ENCODE assay signal across 19 cellular contexts in the genomic region with DNA sequence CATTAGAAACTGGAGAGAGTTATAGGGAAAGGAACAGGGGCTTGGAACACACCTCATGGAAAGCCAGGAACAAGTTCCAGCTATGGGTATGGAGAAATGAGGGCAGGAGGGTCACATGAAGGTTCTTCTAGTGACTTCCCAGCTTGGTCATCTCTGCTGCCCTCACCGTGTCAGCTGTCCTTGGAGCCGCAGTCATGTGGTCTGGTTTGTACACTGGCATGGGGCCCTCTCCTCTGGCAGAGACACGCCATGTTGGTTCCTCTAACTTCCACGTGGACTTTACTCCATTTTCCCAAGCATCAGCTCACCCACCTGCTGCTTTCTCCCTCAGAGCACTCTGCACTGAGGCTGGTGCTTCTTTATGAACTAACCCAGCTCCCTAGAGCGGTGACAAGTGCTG. TPM values are rescaled to one million over a fixed set of nuclear protein-coding genes. Genes with fewer than 3 reads are reported as not detected.
DNase-seq lines count a peak whose midpoint lies in the region; ATAC-seq and TF ChIP-seq lines count a peak whose summit lies in the region.
"Had no signal": no experiment of that assay in that cellular context is flagged by ENCODE, and none has a peak within 500 bp of the region (broad histone marks: within the 10 kb centered on the region; RNA-seq: fewer than 3 reads in every experiment).

No MANE protein-coding gene starts in this region.

- H3K27me3 ChIP-seq in adrenal gland (no peaks in the 10 kb centered on the region), trophoblast cell (ENCODE audit: insufficient read depth, low read length) (no peaks in the 10 kb centered on the region), GM23248 (replicated peaks; ENCODE audit: insufficient read depth) (no peaks in the 10 kb centered on the region)
- H3K27me3 ChIP-seq: BE2C had no signal

- H3K4me3 ChIP-seq in adrenal gland (no peak overlapping the region), coronary artery (no peak overlapping the region), trophoblast cell (ENCODE audit: low read depth, low read length) (no peak overlapping the region), GM23248 (no peak overlapping the region)
- H3K4me3 ChIP-seq: HAP-1 had no signal

- H3K79me2 ChIP-seq in trophoblast cell (ENCODE audit: control insufficient read depth, insufficient read depth, low read length, poor library complexity) (no peaks in the 10 kb centered on the region), GM23248 (ENCODE audit: insufficient read depth) (no peaks in the 10 kb centered on the region; the same call in 1 of the 2 replicates)

- no peak overlapping the region for H2AFZ ChIP-seq in trophoblast cell (ENCODE audit: insufficient read depth, low read length, poor library complexity)
- H2AFZ ChIP-seq in GM23248, result no peak overlapping the region

- H3K23ac ChIP-seq in trophoblast cell (ENCODE audit: low read length), result no peak overlapping the region

- H2AK5ac ChIP-seq in trophoblast cell (ENCODE audit: low read length), result no peak overlapping the region

- peaks cover 0 to 9% of the 10 kb centered on the region in 2 donors for H3K36me3 ChIP-seq in adrenal gland (replicated peaks in 1 of 2)
- peaks cover 8 to 30% of the 10 kb centered on the region in 2 experiments for H3K36me3 ChIP-seq in trophoblast cell (ENCODE audit: control insufficient read depth in 1 of 2, insufficient read depth in 2 of 2, low read length in 2 of 2)
- H3K36me3 ChIP-seq in GM23248 (ENCODE audit: low read depth), result peaks cover 8% of the 10 kb centered on the region; the same call in 1 of the 2 replicates
- H3K36me3 ChIP-seq: BE2C had no signal

- H3K4me3 Mint-ChIP-seq in activated CD8-positive, alpha-beta T cell treated with anti-CD3 and anti-CD28 coated beads for 36 hours, result no peak overlapping the region
- H3K4me3 Mint-ChIP-seq: CD4-positive, alpha-beta memory T cell; HFFc6 had no signal

- 38 to 56% (median 46%) methylated on average over 2 to 5 of the region's 5 CpGs for WGBS in adrenal gland, 4 donors
- no CpG with 5 or more reads among the region's 5 CpGs for WGBS in trophoblast cell (ENCODE audit: extremely low coverage, insufficient coverage, insufficient read length)
- WGBS in GM23248 (ENCODE audit: low coverage in 1 of 2, low lambda C conversion rate in 2 of 2, missing lambda C conversion rate in 2 of 2), 2 experiments, result 97 to 98% methylated on average over 5 of the region's 5 CpGs

- H3K4me1 ChIP-seq in adrenal gland (replicated peaks in 1 of 2), result peaks cover 0 to 17% of the 10 kb centered on the region in 2 donors
- no peaks in the 10 kb centered on the region for H3K4me1 ChIP-seq in trophoblast cell (ENCODE audit: control insufficient read depth in 1 of 2, insufficient read depth in 2 of 2, low read length in 2 of 2)
- no peaks in the 10 kb centered on the region for H3K4me1 ChIP-seq in GM23248 (ENCODE audit: insufficient read depth)
- H3K4me1 ChIP-seq: BE2C, HAP-1 had no signal

- H2BK12ac ChIP-seq in trophoblast cell (ENCODE audit: low read length), result no peak overlapping the region

- H3K9ac ChIP-seq in trophoblast cell (ENCODE audit: low read length), result peak overlapping the region; percentile 33
- H3K9ac ChIP-seq in GM23248, result no peak overlapping the region

- H3K27ac ChIP-seq in adrenal gland (peak overlapping the region in 2 of 5 donors; percentile 24 to 52), coronary artery (peak overlapping the region; percentile 70 to 90), trophoblast cell (ENCODE audit: low read depth, low read length) (no peak overlapping the region), GM23248 (no peak overlapping the region)
- H3K27ac ChIP-seq: C4-2B, HL-60 had no signal

- H4K12ac ChIP-seq in trophoblast cell (ENCODE audit: low read depth, low read length), result no peak overlapping the region

- H2BK120ac ChIP-seq in trophoblast cell (ENCODE audit: insufficient read depth, low read length, poor library complexity), result no peak overlapping the region

- H3K4ac ChIP-seq in trophoblast cell (ENCODE audit: low read depth, low read length), result no peak overlapping the region

- no peak overlapping the region for H3K27ac Mint-ChIP-seq in activated CD8-positive, alpha-beta T cell treated with anti-CD3 and anti-CD28 coated beads for 36 hours
- H3K27ac Mint-ChIP-seq: CD4-positive, alpha-beta memory T cell; HFFc6 had no signal

- no peak for ATAC-seq in activated CD8-positive, alpha-beta T cell treated with anti-CD3 and anti-CD28 coated beads for 36 hours

- no peak overlapping the region for H3K4me2 ChIP-seq in trophoblast cell (ENCODE audit: low read length)
- H3K4me2 ChIP-seq in GM23248 (ENCODE audit: unreplicated experiment), result no peak overlapping the region

- TF ChIP-seq POLR2A in adrenal gland (IDR thresholded peaks at IDR 0.05), result no peak

- CTCF ChIA-PET in activated CD8-positive, alpha-beta T cell treated with anti-CD3 and anti-CD28 coated beads for 36 hours (lab: Charles Lee), result interaction anchor here (0.8 to 5.8 kb wide), 7 partner anchors 8 to 258 kb away, joined by 3 to 73 read pairs (median 5); a partner anchor contains a TSS

- no peaks in the 10 kb centered on the region for H3K9me2 ChIP-seq in GM23248 (ENCODE audit: insufficient read depth)

- H3K9me3 Mint-ChIP-seq in activated CD8-positive, alpha-beta T cell treated with anti-CD3 and anti-CD28 coated beads for 36 hours, result no peaks in the 10 kb centered on the region
- H3K9me3 Mint-ChIP-seq: CD4-positive, alpha-beta memory T cell; HFFc6 had no signal

- intact Hi-C loops in adrenal gland (cut with DNase I), result no loop called here
- intact Hi-C loops in activated CD8-positive, alpha-beta T cell treated with anti-CD3 and anti-CD28 coated beads for 36 hours (cut with micrococcal nuclease), result no loop called here

- no peak overlapping the region for H2BK5ac ChIP-seq in trophoblast cell (ENCODE audit: low read depth, low read length, poor library complexity)

- H4K8ac ChIP-seq in trophoblast cell (ENCODE audit: low read depth, low read length), result no peak overlapping the region

- H3K79me1 ChIP-seq in trophoblast cell (ENCODE audit: low read length), result no peaks in the 10 kb centered on the region

- H3K9me3 ChIP-seq in adrenal gland (replicated peaks in 1 of 3) (no peaks in the 10 kb centered on the region), trophoblast cell (ENCODE audit: insufficient read depth, low read depth, low read length) (peaks cover 3% of the 10 kb centered on the region), GM23248 (ENCODE audit: low read depth) (no peaks in the 10 kb centered on the region)
- H3K9me3 ChIP-seq: BE2C, HAP-1 had no signal

- TF ChIP-seq CTCF in adrenal gland (IDR thresholded peaks at IDR 0.05) (no peak), coronary artery (IDR thresholded peaks at IDR 0.05) (no peak)
- TF ChIP-seq CTCF in activated CD8-positive, alpha-beta T cell treated with anti-CD3 and anti-CD28 coated beads for 36 hours (IDR thresholded peaks at IDR 0.05), result no peak

- peaks cover 5% of the 10 kb centered on the region for H3K36me3 Mint-ChIP-seq in activated CD8-positive, alpha-beta T cell treated with anti-CD3 and anti-CD28 coated beads for 36 hours (ENCODE audit: low read depth)

- no peaks in the 10 kb centered on the region for H3F3A ChIP-seq in GM23248 (ENCODE audit: insufficient read depth)

- in situ Hi-C loops in GM23248 (cut with MboI), result no loop called here

- no peak overlapping the region for H4K91ac ChIP-seq in trophoblast cell (ENCODE audit: low read depth, low read length)

- H3K14ac ChIP-seq in trophoblast cell (ENCODE audit: low read length), result no peak overlapping the region

- H3K27me3 Mint-ChIP-seq in activated CD8-positive, alpha-beta T cell treated with anti-CD3 and anti-CD28 coated beads for 36 hours, result no peaks in the 10 kb centered on the region
- H3K27me3 Mint-ChIP-seq: CD4-positive, alpha-beta memory T cell had no signal

- POLR2A ChIA-PET in activated CD8-positive, alpha-beta T cell treated with anti-CD3 and anti-CD28 coated beads for 36 hours (lab: Charles Lee), result interaction anchor here (0.8 kb wide), 1 partner anchor 117 kb away, joined by 3 read pairs; no protein-coding TSS in a partner anchor

- DNase-seq in adrenal gland (peak; percentile 71 to 90 (median 88)), coronary artery (ENCODE audit: low spot score) (no peak), trophoblast cell (no peak), NCI-H2227 (lab: John Stamatoyannopoulos, UW; ENCODE audit: unreplicated experiment) (no peak), GM23248 (no peak)
- DNase-seq in activated CD8-positive, alpha-beta T cell treated with anti-CD3 and anti-CD28 coated beads for 36 hours, result no peak
- no peak for DNase-seq in activated CD8-positive, alpha-beta memory T cell treated with anti-CD3 and anti-CD28 coated beads, Interleukin-2, amount 50 U/mL, for 48 hours
- DNase-seq: BE2C; CD4-positive, alpha-beta memory T cell; COR-L47; DMS153; EL; HFFc6; IMR-90 had no signal

- H3K4me1 Mint-ChIP-seq in activated CD8-positive, alpha-beta T cell treated with anti-CD3 and anti-CD28 coated beads for 36 hours (ENCODE audit: low read depth), result peaks cover 3% of the 10 kb centered on the region

- H3K18ac ChIP-seq in trophoblast cell (ENCODE audit: low read length), result no peak overlapping the region

- H4K20me1 ChIP-seq in GM23248 (ENCODE audit: insufficient read depth), result no peaks in the 10 kb centered on the region

RNA-seq across cellular contexts. Expression of a gene that starts 26.3 kb away (rescaled TPM):
- total RNA-seq in adrenal gland, result 100 to 1,000 TPM in 4 of 8 donors, 10 to 100 TPM in 4; 60.9 to 207 (median 91.3) TPM
- polyA plus RNA-seq in adrenal gland (100 to 1,000 TPM in 2 of 3 donors, 1 to 10 TPM in 1; 5.0 to 148 (median 129) TPM), GM23248 (2016; fragmentation: Nextera tagmentation; extraction: Ambion mirVana) (132 and 134 TPM in 2 replicates)
- 65.9 and 66.8 TPM in 2 replicates for polyA plus RNA-seq in trophoblast cell (2013)
- 10 to 100 TPM; 51.7 to 54.2 TPM for total RNA-seq in activated CD8-positive, alpha-beta T cell treated with anti-CD3 and anti-CD28 coated beads for 36 hours
- total RNA-seq in GM23248 (2014; rRNA removed; shearing (Covaris generic)), result 127 and 222 TPM in 2 replicates

RNA-seq across cellular contexts. Expression of a gene that starts 31.9 kb away (rescaled TPM):
- total RNA-seq in adrenal gland, result 10 to 100 TPM in 1 of 8 donors, 1 to 10 TPM in 7; 3.7 to 10.2 (median 7.6) TPM
- polyA plus RNA-seq in adrenal gland (10 to 100 TPM in 2 of 3 donors, 1 to 10 TPM in 1; 2.3 to 55.7 (median 47.1) TPM), GM23248 (2016; fragmentation: Nextera tagmentation; extraction: Ambion mirVana) (62.2 and 62.6 TPM in 2 replicates)
- polyA plus RNA-seq in trophoblast cell (2013), result 52.6 and 57.2 TPM in 2 replicates
- total RNA-seq in activated CD8-positive, alpha-beta T cell treated with anti-CD3 and anti-CD28 coated beads for 36 hours, result under 1 TPM in 1 of 2 experiments, not detected in 1; 0.61 TPM
- 54.6 and 61.7 TPM in 2 replicates for total RNA-seq in GM23248 (2014; rRNA removed; shearing (Covaris generic))
- total RNA-seq: CD4-positive, alpha-beta memory T cell had no signal
- polyA plus RNA-seq: CD4-positive, alpha-beta memory T cell had no signal

RNA-seq across cellular contexts. Expression of a gene that starts 34.1 kb away (rescaled TPM):
- 10 to 100 TPM; 16.6 to 46.2 (median 34.0) TPM for total RNA-seq in adrenal gland
- polyA plus RNA-seq in adrenal gland, result 10 to 100 TPM; 22.3 to 45.8 (median 29.1) TPM
- polyA plus RNA-seq in trophoblast cell (2013), result 30.1 and 33.0 TPM in 2 replicates
- 10 to 100 TPM; 40.7 to 40.9 TPM for total RNA-seq in activated CD8-positive, alpha-beta T cell treated with anti-CD3 and anti-CD28 coated beads for 36 hours
- 6.4 and 10.6 TPM in 2 replicates for total RNA-seq in GM23248 (2014; rRNA removed; shearing (Covaris generic))
- polyA plus RNA-seq in GM23248 (2016; fragmentation: Nextera tagmentation; extraction: Ambion mirVana), result 11.6 and 13.6 TPM in 2 replicates

RNA-seq across cellular contexts. Expression of a gene that starts 48.1 kb away (rescaled TPM):
- 1 to 10 TPM in 1 of 8 donors, under 1 TPM in 1, not detected in 6; 0.61 to 1.3 TPM for total RNA-seq in adrenal gland
- polyA plus RNA-seq in adrenal gland (not detected), GM23248 (2016; fragmentation: Nextera tagmentation; extraction: Ambion mirVana) (not detected in 2 replicates)
- not detected in 2 replicates for polyA plus RNA-seq in trophoblast cell (2013)
- not detected for total RNA-seq in activated CD8-positive, alpha-beta T cell treated with anti-CD3 and anti-CD28 coated beads for 36 hours
- not detected in 2 replicates for total RNA-seq in GM23248 (2014; rRNA removed; shearing (Covaris generic))
- total RNA-seq: CD4-positive, alpha-beta memory T cell; H1; HFFc6; IMR-90 had no signal
- polyA plus RNA-seq: AG04450; CD4-positive, alpha-beta memory T cell; IMR-90 had no signal

RNA-seq across cellular contexts. Expression of a gene that starts 50.7 kb away (rescaled TPM):
- total RNA-seq in adrenal gland, result 10 to 100 TPM; 22.6 to 35.5 (median 27.9) TPM
- polyA plus RNA-seq in adrenal gland, result 10 to 100 TPM; 35.3 to 51.1 (median 40.2) TPM
- 24.3 and 24.7 TPM in 2 replicates for polyA plus RNA-seq in trophoblast cell (2013)
- total RNA-seq in activated CD8-positive, alpha-beta T cell treated with anti-CD3 and anti-CD28 coated beads for 36 hours, result 10 to 100 TPM; 39.4 to 39.7 TPM
- total RNA-seq in GM23248 (2014; rRNA removed; shearing (Covaris generic)), result 12.1 and 17.6 TPM in 2 replicates
- 30.4 and 31.5 TPM in 2 replicates for polyA plus RNA-seq in GM23248 (2016; fragmentation: Nextera tagmentation; extraction: Ambion mirVana)

Comparison
In these comparisons a context has a peak if more than half of its experiments do, and no peak if none do; other contexts are left out.
1. DNase-seq: peak in adrenal gland (7 of 7); none in coronary artery (single experiment), trophoblast cell (0 of 2), NCI-H2227 (single experiment), activated CD8-positive, alpha-beta T cell treated with anti-CD3 and anti-CD28 coated beads for 36 hours (single experiment), GM23248 (single experiment) and activated CD8-positive, alpha-beta memory T cell treated with anti-CD3 and anti-CD28 coated beads, Interleukin-2, amount 50 U/mL, for 48 hours (single experiment).
2. H3K27ac ChIP-seq: peak in coronary artery (2 of 2); none in trophoblast cell (single experiment) and GM23248 (single experiment).